ENCODE assay signal across 8 cellular contexts in genomic region chr5:35926389-35927051, GRCh38. TPM values are rescaled to one million over a fixed set of nuclear protein-coding genes. Genes with fewer than 3 reads are reported as not detected.
DNase-seq lines count a peak whose midpoint lies in the region; ATAC-seq and TF ChIP-seq lines count a peak whose summit lies in the region.

No MANE protein-coding gene starts in this region.

- no peak overlapping the region for H3K9ac ChIP-seq in Loucy (ENCODE audit: low read depth, low read length, poor library complexity, severe bottlenecking)
- no peak overlapping the region for H3K9ac ChIP-seq in rectal smooth muscle tissue (ENCODE audit: low read length)

- H4K20me1 ChIP-seq in Loucy (ENCODE audit: insufficient read depth, low read length, poor library complexity, severe bottlenecking): no peaks in the 10 kb centered on the region

- WGBS in heart right ventricle, 2 donors: 34 to 37% methylated on average over 13 of the region's 13 CpGs

- no peak overlapping the region for H3K27ac ChIP-seq in heart right ventricle
- no peak overlapping the region for H3K27ac ChIP-seq in rectal smooth muscle tissue (ENCODE audit: low read depth, low read length)

- H3K4me3 Mint-ChIP-seq in activated naive CD8-positive, alpha-beta T cell treated with anti-CD3 and anti-CD28 coated beads for 36 hours: peak overlapping the region; percentile 66

- peak overlapping the region; percentile 42 for H3K4me2 ChIP-seq in Loucy (ENCODE audit: low read depth, low read length, poor library complexity, severe bottlenecking)

- 0 out of 2 replicates have a peak overlapping the region, but pooled peaks have one; percentile 31 for H2AFZ ChIP-seq in Loucy (ENCODE audit: low read length)

- H3K27me3 Mint-ChIP-seq in activated naive CD8-positive, alpha-beta T cell treated with anti-CD3 and anti-CD28 coated beads for 36 hours: peaks cover 9% of the 10 kb centered on the region

- H3K9me3 Mint-ChIP-seq in activated naive CD8-positive, alpha-beta T cell treated with anti-CD3 and anti-CD28 coated beads for 36 hours: peaks cover 2% of the 10 kb centered on the region

- H3F3A ChIP-seq in Loucy (ENCODE audit: low read depth): no peaks in the 10 kb centered on the region

- DNase-seq in DMS53 (lab: John Stamatoyannopoulos, UW) (peak; percentile 78), SK-N-DZ (ENCODE audit: low spot score) (peak; percentile 57), heart right ventricle (peak in 1 of 2 donors; percentile 43)
- peak; percentile 57 for DNase-seq in activated naive CD8-positive, alpha-beta T cell treated with anti-CD3 and anti-CD28 coated beads for 36 hours

- ATAC-seq in GM21529 (IDR thresholded peaks at IDR 0.05; ENCODE audit: unreplicated experiment) (peak; percentile 66), heart right ventricle (peak; percentile 56 to 78 (median 72)), HG03460 (IDR thresholded peaks at IDR 0.05; ENCODE audit: unreplicated experiment) (no peak)

- peak overlapping the region; percentile 56 for H3K27ac Mint-ChIP-seq in activated naive CD8-positive, alpha-beta T cell treated with anti-CD3 and anti-CD28 coated beads for 36 hours

- peak; percentile 91 for TF ChIP-seq CTCF in Loucy (conservative IDR thresholded peaks at IDR 0.05; ENCODE audit: low read length)
- peak; percentile 65 to 92 (median 83) for TF ChIP-seq CTCF in heart right ventricle (IDR thresholded peaks at IDR 0.05)

- H3K36me3 ChIP-seq in Loucy (ENCODE audit: insufficient read depth, low read length) (no peaks in the 10 kb centered on the region), heart right ventricle (no peaks in the 10 kb centered on the region), rectal smooth muscle tissue (ENCODE audit: control insufficient read depth, insufficient read depth, low read length) (no peaks in the 10 kb centered on the region)

- intact Hi-C loops in heart right ventricle (cut with DNase I): loop anchor here (1.0 to 10.0 kb wide), 16 partner anchors 149 to 1452 kb away; partner anchors contain the start of gene SPEF2 (in 6 of the 10)

- H3K4me1 ChIP-seq in Loucy (ENCODE audit: insufficient read depth, low read length, poor library complexity, severe bottlenecking): peaks cover 12% of the 10 kb centered on the region
- H3K4me1 ChIP-seq in heart right ventricle: peaks cover 0 to 18% (median 0%) of the 10 kb centered on the region in 9 donors
- no peaks in the 10 kb centered on the region for H3K4me1 ChIP-seq in rectal smooth muscle tissue (ENCODE audit: control insufficient read depth, insufficient read depth, low read length)

- no peaks in the 10 kb centered on the region for H3K79me2 ChIP-seq in Loucy (ENCODE audit: insufficient read depth, low read length)

- peaks cover 34% of the 10 kb centered on the region for H3K4me1 Mint-ChIP-seq in activated naive CD8-positive, alpha-beta T cell treated with anti-CD3 and anti-CD28 coated beads for 36 hours

- no peaks in the 10 kb centered on the region for H3K27me3 ChIP-seq in Loucy (ENCODE audit: insufficient read depth, low read length, poor library complexity, severe bottlenecking)
- H3K27me3 ChIP-seq in heart right ventricle: peaks cover 0 to 84% (median 39%) of the 10 kb centered on the region in 7 donors
- peaks cover 2% of the 10 kb centered on the region for H3K27me3 ChIP-seq in rectal smooth muscle tissue (ENCODE audit: control insufficient read depth, insufficient read depth, low read length)

- no peaks in the 10 kb centered on the region for H3K36me3 Mint-ChIP-seq in activated naive CD8-positive, alpha-beta T cell treated with anti-CD3 and anti-CD28 coated beads for 36 hours

- no peaks in the 10 kb centered on the region for H3K9me2 ChIP-seq in Loucy (replicated peaks; ENCODE audit: low read depth, low read length)

- H3K9me3 ChIP-seq in Loucy (ENCODE audit: insufficient read depth, low read depth, low read length) (no peaks in the 10 kb centered on the region), heart right ventricle (no peaks in the 10 kb centered on the region)

- H3K4me3 ChIP-seq in Loucy (ENCODE audit: low read length, poor library complexity, severe bottlenecking) (no peak overlapping the region), heart right ventricle (no peak overlapping the region), rectal smooth muscle tissue (ENCODE audit: low read length) (peak overlapping the region; percentile 5)

RNA-seq across cellular contexts. Expression of gene CAPSL, which starts 11.9 kb away (rescaled TPM):
- polyA plus RNA-seq in SK-N-DZ (2014; cell fraction: cytosol; rRNA removed): not detected in 2 replicates
- not detected in 2 replicates for polyA plus RNA-seq in SK-N-DZ (2014; cell fraction: nucleus; rRNA removed)
- under 1 TPM; 0.68 to 0.74 TPM for total RNA-seq in activated naive CD8-positive, alpha-beta T cell treated with anti-CD3 and anti-CD28 coated beads for 36 hours
- not detected for total RNA-seq in heart right ventricle
- polyA plus RNA-seq in heart right ventricle: not detected
